ENCODE assay signal across 14 cellular contexts in genomic region chr13:76917755-76918481, GRCh38. TPM values are rescaled to one million over a fixed set of nuclear protein-coding genes. Genes with fewer than 3 reads are reported as not detected.
DNase-seq lines count a peak whose midpoint lies in the region; FAIRE-seq and TF ChIP-seq lines count a peak whose summit lies in the region.
"Not testable (repeated sequence)": the region's sequence is repeated elsewhere in the genome, so short reads cannot be mapped to it uniquely, and the experiment has no call there.
"Had no signal": no experiment of that assay in that cellular context is flagged by ENCODE, and none has a peak within 500 bp of the region (broad histone marks: within the 10 kb centered on the region; RNA-seq: fewer than 3 reads in every experiment).

No MANE protein-coding gene starts in this region.

- not testable (repeated sequence) for H3K36me3 ChIP-seq in keratinocyte (ENCODE audit: control insufficient read depth in 2 of 2, extremely low read depth in 1 of 2, insufficient read depth in 2 of 2, low read length in 2 of 2); tibial artery

- not testable (repeated sequence) for H3K27ac ChIP-seq in H9 (ENCODE audit: insufficient read length, low read depth, low read length); keratinocyte (ENCODE audit: control insufficient read depth, insufficient read depth, low read length)
- H3K27ac ChIP-seq in tibial artery, result peak overlapping the region; percentile 55 to 69

- H2AK5ac ChIP-seq in H9 (ENCODE audit: insufficient read length, low read length), result not testable (repeated sequence)

- not testable (repeated sequence) for FAIRE-seq in keratinocyte (lab: Jason Lieb, UNC)

- not testable (repeated sequence) for H3K27me3 Mint-ChIP-seq in H9 (ENCODE audit: low read depth); chondrocyte (ENCODE audit: low read depth); nephron (ENCODE audit: low read depth)

- H3K79me2 ChIP-seq in H9 (ENCODE audit: insufficient read depth, low read length); keratinocyte (ENCODE audit: control insufficient read depth, insufficient read depth, low read length): not testable (repeated sequence)

- WGBS in H9 (ENCODE audit: extremely low coverage, insufficient read length, low lambda C conversion rate), result no CpG with 5 or more reads among the region's 12 CpGs

- H4K20me1 ChIP-seq in H9 (ENCODE audit: control insufficient read depth, insufficient read depth, insufficient read length); keratinocyte (ENCODE audit: control insufficient read depth, extremely low read depth, insufficient read depth, low read length): not testable (repeated sequence)

- dilution Hi-C loops in keratinocyte (cut with MboI; ENCODE audit: extremely low pct_ligation_motif_present, low sequenced_read_pairs), result not testable (repeated sequence)

- TF ChIP-seq CTCF in H9 (conservative IDR thresholded peaks at IDR 0.05); chondrocyte (IDR thresholded peaks at IDR 0.05); keratinocyte (optimal IDR thresholded peaks at IDR 0.05 in 1 of 3, IDR thresholded peaks at IDR 0.05 in 1 of 3, conservative IDR thresholded peaks at IDR 0.05 in 1 of 3; ENCODE audit: extremely low read depth in 1 of 3, insufficient read depth in 2 of 3, low read length in 3 of 3); nephron (IDR thresholded peaks at IDR 0.05; ENCODE audit: unreplicated experiment in 3 of 3); tibial artery (IDR thresholded peaks at IDR 0.05): not testable (repeated sequence)

- DNase-seq in AG20443 (ENCODE audit: low spot score) (peak; percentile 47), UCSD-AML1 (lab: John Stamatoyannopoulos, UW; ENCODE audit: unreplicated experiment) (peak; percentile 33), fibroblast of peridontal ligament (ENCODE audit: extremely low read depth) (peak; percentile 18), tibial artery (peak in 1 of 2 donors; percentile 70)
- not testable (repeated sequence) for DNase-seq in H9; chondrocyte (ENCODE audit: low spot score); keratinocyte (ENCODE audit: low read depth, low spot score)

- not testable (repeated sequence) for H3K4me2 ChIP-seq in H9 (ENCODE audit: insufficient read depth, insufficient read length, low read length)
- H3K4me2 ChIP-seq in keratinocyte (ENCODE audit: control insufficient read depth, extremely low read depth, insufficient read depth, low read depth, low read length), result peak overlapping the region; percentile 37

- H3K27ac Mint-ChIP-seq in H9 (peak overlapping the region in 2 of 3 experiments; percentile 17 to 60; a peak in 2 of 7 replicates), chondrocyte (ENCODE audit: unreplicated experiment) (peak overlapping the region; percentile 88), nephron (peak overlapping the region in 2 of 3 experiments; percentile 31 to 63)

- not testable (repeated sequence) for H3K36me3 Mint-ChIP-seq in H9 (ENCODE audit: insufficient read depth in 1 of 3, low read depth in 3 of 3); chondrocyte (ENCODE audit: low read depth); nephron (ENCODE audit: low read depth)

- H3K79me1 ChIP-seq in H9 (ENCODE audit: insufficient read depth, low read depth, low read length, poor library complexity, severe bottlenecking), result not testable (repeated sequence)

- H2AFZ ChIP-seq in H9 (ENCODE audit: low read length), result not testable (repeated sequence)
- H2AFZ ChIP-seq in keratinocyte (ENCODE audit: control insufficient read depth, low read length), result peak overlapping the region; percentile 54

- not testable (repeated sequence) for H3K9me3 Mint-ChIP-seq in H9
- H3K9me3 Mint-ChIP-seq in chondrocyte (ENCODE audit: low read depth) (peaks cover 23% of the 10 kb centered on the region), nephron (peaks cover 33% of the 10 kb centered on the region)

- H3K4me3 ChIP-seq in keratinocyte (ENCODE audit: control insufficient read depth in 2 of 3, extremely low read depth in 1 of 3, insufficient read depth in 2 of 3, low read depth in 1 of 3, low read length in 3 of 3); tibial artery: not testable (repeated sequence)

- H3K27me3 ChIP-seq in H9 (ENCODE audit: insufficient read depth, low read length); keratinocyte (ENCODE audit: control insufficient read depth, extremely low read depth, insufficient read depth, low read length); tibial artery: not testable (repeated sequence)

- H3K23ac ChIP-seq in H9 (ENCODE audit: insufficient read length, low read depth, low read length), result not testable (repeated sequence)

- H4K91ac ChIP-seq in H9 (ENCODE audit: insufficient read length, low read depth, low read length), result not testable (repeated sequence)

- H2BK120ac ChIP-seq in H9 (ENCODE audit: low read depth, low read length, poor library complexity, severe bottlenecking), result not testable (repeated sequence)

- H2BK20ac ChIP-seq in H9 (ENCODE audit: low read depth, low read length, poor library complexity, severe bottlenecking), result not testable (repeated sequence)

- H4K8ac ChIP-seq in H9 (replicated peaks; ENCODE audit: insufficient read length, low read depth, low read length), result not testable (repeated sequence)

- not testable (repeated sequence) for H2BK5ac ChIP-seq in H9 (ENCODE audit: insufficient read length, low read length)

- H2BK15ac ChIP-seq in H9 (ENCODE audit: low read depth, low read length), result not testable (repeated sequence)

- H3K9me1 ChIP-seq in keratinocyte (ENCODE audit: control insufficient read depth, extremely low read depth, insufficient read depth, low read length), result not testable (repeated sequence)

- not testable (repeated sequence) for H3K9me3 ChIP-seq in H9 (ENCODE audit: control insufficient read depth, low read depth, low read length); keratinocyte (ENCODE audit: control insufficient read depth, low read depth, low read length); tibial artery

- not testable (repeated sequence) for H4K5ac ChIP-seq in H9 (ENCODE audit: insufficient read length, low read depth, low read length)

- H3K4ac ChIP-seq in H9 (ENCODE audit: low read depth, low read length), result not testable (repeated sequence)

- not testable (repeated sequence) for H3K4me1 ChIP-seq in H9 (ENCODE audit: insufficient read depth, low read length); keratinocyte (ENCODE audit: control insufficient read depth, extremely low read depth, insufficient read depth, low read length)
- peaks cover 0 to 16% (median 6%) of the 10 kb centered on the region in 4 donors for H3K4me1 ChIP-seq in tibial artery

- not testable (repeated sequence) for H3K9ac ChIP-seq in H9 (ENCODE audit: extremely low read depth, insufficient read length, low read length); keratinocyte (ENCODE audit: control insufficient read depth, extremely low read depth, insufficient read depth, low read length)

- H3K56ac ChIP-seq in H9 (ENCODE audit: insufficient read length, low read depth, low read length), result not testable (repeated sequence)

- H3K4me1 Mint-ChIP-seq in H9, nephron: not testable (repeated sequence)
- peaks cover 15% of the 10 kb centered on the region for H3K4me1 Mint-ChIP-seq in chondrocyte (ENCODE audit: low read depth)

- not testable (repeated sequence) for H3T11ph ChIP-seq in H9 (ENCODE audit: low read length)

- H3K23me2 ChIP-seq in H9 (ENCODE audit: insufficient read length, low read depth, low read length, poor library complexity, severe bottlenecking), result not testable (repeated sequence)

- intact Hi-C loops in tibial artery (cut with DNase I; ENCODE audit: low total_unique reads), result not testable (repeated sequence)

- H3K4me3 Mint-ChIP-seq in H9; chondrocyte (ENCODE audit: unreplicated experiment); nephron: not testable (repeated sequence)

- H3K14ac ChIP-seq in H9 (ENCODE audit: insufficient read depth, low read length), result not testable (repeated sequence)

- not testable (repeated sequence) for H2BK12ac ChIP-seq in H9 (ENCODE audit: insufficient read length, low read depth, low read length)

- not testable (repeated sequence) for H3K18ac ChIP-seq in H9 (ENCODE audit: insufficient read length, low read depth, low read length)

RNA-seq across cellular contexts. Expression of gene ACOD1, which starts 30.4 kb away (rescaled TPM):
- total RNA-seq in H9 (2021) (not detected in 2 replicates), chondrocyte (not detected in 3 replicates)
- polyA plus RNA-seq in keratinocyte, result not detected in 3 replicates
- polyA plus RNA-seq in keratinocyte (2011; ENCODE audit: low read depth), result not detected
- polyA plus RNA-seq in keratinocyte (2011; cell fraction: cytosol; rRNA removed), result not detected in 2 replicates
- not detected in 2 replicates for polyA plus RNA-seq in keratinocyte (2011; cell fraction: nucleus; rRNA removed)
- not detected in 2 replicates for polyA plus RNA-seq in keratinocyte (2012; ENCODE audit: low replicate concordance)
- polyA minus RNA-seq in keratinocyte, result not detected in 3 replicates
- polyA minus RNA-seq in keratinocyte (2011; cell fraction: cytosol; rRNA and poly(A)+ RNA removed), result not detected
- polyA minus RNA-seq in keratinocyte (2011; cell fraction: nucleus; rRNA and poly(A)+ RNA removed), result not detected in 2 replicates
- total RNA-seq: A673; activated CD8-positive, alpha-beta T cell treated with anti-CD3 and anti-CD28 coated beads, Interleukin-2, amount 10 ng/mL, durations not matched to agents 7 days and 5 days; breast epithelium; CD4-positive, alpha-beta T cell; H7 had no signal
- polyA plus RNA-seq: liver had no signal

RNA-seq across cellular contexts. Expression of gene KCTD12, which starts 31.7 kb away (rescaled TPM):
- total RNA-seq in H9 (2021) (3.4 and 3.8 TPM in 2 replicates), chondrocyte (33.8 to 49.6 TPM (median 34.1 TPM) in 3 replicates)
- polyA plus RNA-seq in keratinocyte, result 8.9 to 18.9 TPM (median 18.2 TPM) in 3 replicates
- 2.1 TPM for polyA plus RNA-seq in keratinocyte (2011; ENCODE audit: low read depth)
- 14.5 and 22.9 TPM in 2 replicates for polyA plus RNA-seq in keratinocyte (2011; cell fraction: cytosol; rRNA removed)
- 15.1 and 18.9 TPM in 2 replicates for polyA plus RNA-seq in keratinocyte (2011; cell fraction: nucleus; rRNA removed)
- polyA plus RNA-seq in keratinocyte (2012; ENCODE audit: low replicate concordance), result 6.3 and 28.6 TPM in 2 replicates
- polyA minus RNA-seq in keratinocyte, result 12.8 to 25.6 TPM (median 19.9 TPM) in 3 replicates
- polyA minus RNA-seq in keratinocyte (2011; cell fraction: cytosol; rRNA and poly(A)+ RNA removed), result 34.7 TPM
- polyA minus RNA-seq in keratinocyte (2011; cell fraction: nucleus; rRNA and poly(A)+ RNA removed), result 17.6 and 27.0 TPM in 2 replicates
